In genomic region chr15:40770147-40770721, GRCh38 we compare ENCODE assay signal across 8 cellular contexts. TPM values are rescaled to one million over a fixed set of nuclear protein-coding genes. Genes with fewer than 3 reads are reported as not detected.
DNase-seq lines count a peak whose midpoint lies in the region; FAIRE-seq and TF ChIP-seq lines count a peak whose summit lies in the region.
"Had no signal": no experiment of that assay in that cellular context is flagged by ENCODE, and none has a peak within 500 bp of the region (broad histone marks: within the 10 kb centered on the region; RNA-seq: fewer than 3 reads in every experiment).

No MANE protein-coding gene starts in this region.

- H3K36me3 Mint-ChIP-seq in nephron (ENCODE audit: low read depth) = peaks cover 9% of the 10 kb centered on the region

- TF ChIP-seq CTCF in bronchial epithelial cell (IDR thresholded peaks at IDR 0.05; ENCODE audit: insufficient read depth, low read length, severe bottlenecking) (no peak), nephron (IDR thresholded peaks at IDR 0.05; ENCODE audit: unreplicated experiment in 3 of 3) (no peak), coronary artery (IDR thresholded peaks at IDR 0.05) (no peak)

- no peak for FAIRE-seq in bronchial epithelial cell (lab: Jason Lieb, UNC)
- FAIRE-seq: HTR-8/SVneo had no signal

- peaks cover 35% of the 10 kb centered on the region for H3K36me3 ChIP-seq in KOPT-K1 (ENCODE audit: insufficient read depth, low read length)
- H3K36me3 ChIP-seq in bronchial epithelial cell (ENCODE audit: control insufficient read depth, insufficient read depth, low read length) = peaks cover 17% of the 10 kb centered on the region

- H3K9me3 ChIP-seq in KOPT-K1 (ENCODE audit: insufficient read depth, low read length, poor library complexity, severe bottlenecking) = no peaks in the 10 kb centered on the region

- no peaks in the 10 kb centered on the region for H3K9me3 Mint-ChIP-seq in nephron

- H3K27me3 Mint-ChIP-seq in nephron (ENCODE audit: low read depth) = no peaks in the 10 kb centered on the region

- peak overlapping the region in 1 of 3 experiments; percentile 53 for H3K4me3 Mint-ChIP-seq in nephron

- peak; percentile 22 for DNase-seq in Daoy (ENCODE audit: low read depth)
- no peak for DNase-seq in bronchial epithelial cell (ENCODE audit: low read depth)
- no peak for DNase-seq in central memory CD4-positive, alpha-beta T cell
- no peak for DNase-seq in coronary artery (ENCODE audit: low spot score)
- no peak for DNase-seq in UCSD-AML1 (lab: John Stamatoyannopoulos, UW; ENCODE audit: unreplicated experiment)

- no peaks in the 10 kb centered on the region for H3K27me3 ChIP-seq in bronchial epithelial cell (ENCODE audit: control insufficient read depth, insufficient read depth, low read length)

- H3K4me1 Mint-ChIP-seq in nephron = peaks cover 17% of the 10 kb centered on the region

- H3K27ac ChIP-seq in KOPT-K1 (ENCODE audit: low read depth, low read length, poor library complexity, severe bottlenecking) = peak overlapping the region; percentile 95
- peak overlapping the region in 1 of 2 donors; percentile 51 for H3K27ac ChIP-seq in coronary artery

- H3K4me3 ChIP-seq in bronchial epithelial cell (ENCODE audit: low read depth, low read length) (peak overlapping the region; percentile 13), coronary artery (no peak overlapping the region)

- H3K27ac Mint-ChIP-seq in nephron = peak overlapping the region; percentile 94 to 95 (median 94)

RNA-seq across cellular contexts. Expression of gene C15orf62, which starts 0.5 kb away (rescaled TPM):
- 0.40 TPM in 1 of 2 replicates, not detected in the other for total RNA-seq in Daoy (2014; rRNA removed; shearing (Covaris generic))
- 1.8 and 2.7 TPM in 2 replicates for total RNA-seq in bronchial epithelial cell

RNA-seq across cellular contexts. Expression of gene GCHFR, which starts 6.4 kb away (rescaled TPM):
- 9.9 and 30.6 TPM in 2 replicates for total RNA-seq in Daoy (2014; rRNA removed; shearing (Covaris generic))
- total RNA-seq in bronchial epithelial cell = 12.4 and 13.8 TPM in 2 replicates

RNA-seq across cellular contexts. Expression of gene RMDN3, which starts 15.2 kb away (rescaled TPM):
- 17.1 and 20.6 TPM in 2 replicates for total RNA-seq in Daoy (2014; rRNA removed; shearing (Covaris generic))
- 15.0 and 20.1 TPM in 2 replicates for total RNA-seq in bronchial epithelial cell

RNA-seq across cellular contexts. Expression of gene ZFYVE19, which starts 36.7 kb away (rescaled TPM):
- 25.2 and 25.4 TPM in 2 replicates for total RNA-seq in Daoy (2014; rRNA removed; shearing (Covaris generic))
- 30.3 and 34.0 TPM in 2 replicates for total RNA-seq in bronchial epithelial cell

RNA-seq across cellular contexts. Expression of gene DNAJC17, which starts 37.0 kb away (rescaled TPM):
- total RNA-seq in Daoy (2014; rRNA removed; shearing (Covaris generic)) = 30.2 and 34.9 TPM in 2 replicates
- total RNA-seq in bronchial epithelial cell = 21.1 and 30.7 TPM in 2 replicates
